16 cellular contexts compared by ENCODE assay signal in the genomic region with DNA sequence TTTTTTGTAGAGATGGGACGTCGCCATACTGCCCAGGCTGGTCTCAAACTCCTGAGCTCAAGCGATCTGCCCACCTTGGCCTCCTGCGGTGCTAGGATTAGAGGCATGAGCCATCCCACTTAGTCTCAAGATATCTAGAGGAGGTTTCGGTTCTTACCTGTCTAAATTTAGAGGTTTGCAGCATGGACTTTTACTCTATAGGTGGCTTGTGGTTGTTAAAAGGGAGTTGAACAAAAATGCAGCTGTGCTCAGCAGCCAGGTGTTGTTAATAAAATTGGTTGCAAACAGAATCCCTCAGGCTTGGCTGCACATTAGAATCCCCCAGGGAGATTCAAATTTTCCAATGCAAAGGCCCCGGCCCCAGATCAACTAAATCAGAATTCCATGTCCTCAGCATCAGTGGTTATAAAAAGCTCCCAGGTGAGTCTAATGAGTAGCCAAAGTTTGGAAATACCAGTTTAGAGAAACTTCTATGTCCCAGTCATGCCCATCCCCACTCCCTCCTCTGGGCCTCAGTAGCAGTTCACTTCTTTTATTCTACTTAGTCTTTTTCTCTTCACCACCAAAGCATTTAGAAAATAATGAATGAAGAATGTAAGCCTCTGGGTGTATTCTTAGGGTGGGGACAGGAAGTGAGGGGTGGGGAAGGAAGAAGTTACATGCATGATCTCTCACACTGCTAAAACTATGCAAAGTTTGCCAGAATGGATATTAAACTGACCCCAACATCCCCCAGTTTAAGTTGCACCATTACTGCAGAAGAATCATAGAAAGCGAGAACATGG.
A peak's percentile ranks its signal among the peaks of the same experiment; 100 is the strongest.
DNase-seq lines count a peak whose midpoint lies in the region; ATAC-seq and TF ChIP-seq lines count a peak whose summit lies in the region.
"Had no signal": no experiment of that assay in that cellular context is flagged by ENCODE, and none has a peak within 500 bp of the region (broad histone marks: within the 10 kb centered on the region; RNA-seq: fewer than 3 reads in every experiment).

No MANE protein-coding gene starts in this region.

- peaks cover 11 to 25% (median 19%) of the 10 kb centered on the region in 11 experiments for H3K9me3 ChIP-seq in BLaER1 treated with 17β-estradiol and CSF1 and Interleukin-3, amounts not matched to agents 10 nM and 100 nM (replicated peaks in 1 of 11)
- H3K9me3 ChIP-seq: Caco-2, MG63 had no signal

- no peaks in the 10 kb centered on the region for H3K27me3 Mint-ChIP-seq in IgD-negative memory B cell
- H3K27me3 Mint-ChIP-seq: activated CD4-positive, alpha-beta memory T cell treated with anti-CD3 and anti-CD28 coated beads, Interleukin-2, amount 10 ng/mL, durations not matched to agents 7 days and 5 days had no signal

- no peak for TF ChIP-seq CTCF in epithelial cell of esophagus (IDR thresholded peaks at IDR 0.05; ENCODE audit: insufficient read depth, low read depth, low read length, missing control alignments)

- H3K9me3 Mint-ChIP-seq in IgD-negative memory B cell = no peaks in the 10 kb centered on the region

- 0 out of 20 replicates have a peak overlapping the region, but pooled peaks of 1 of the 10 experiments have one; percentile 11 for H3K4me3 ChIP-seq in BLaER1 treated with 17β-estradiol and CSF1 and Interleukin-3, amounts not matched to agents 10 nM and 100 nM
- H3K4me3 ChIP-seq in epithelial cell of esophagus (ENCODE audit: low read length) = no peak overlapping the region
- H3K4me3 ChIP-seq: MG63 had no signal

- no peaks in the 10 kb centered on the region for H4K20me1 ChIP-seq in BLaER1 treated with 17β-estradiol and CSF1 and Interleukin-3, amounts not matched to agents 10 nM and 100 nM

- H3K4me3 Mint-ChIP-seq in IgD-negative memory B cell = peak overlapping the region; percentile 22 to 82 (median 46)
- H3K4me3 Mint-ChIP-seq: activated CD4-positive, alpha-beta memory T cell treated with anti-CD3 and anti-CD28 coated beads, Interleukin-2, amount 10 ng/mL, durations not matched to agents 7 days and 5 days had no signal

- H3K4me1 ChIP-seq in BLaER1 treated with 17β-estradiol and CSF1 and Interleukin-3, amounts not matched to agents 10 nM and 100 nM = peaks cover 20 to 36% (median 29%) of the 10 kb centered on the region in 10 experiments
- H3K4me1 ChIP-seq: Caco-2 had no signal

- H3K27ac Mint-ChIP-seq in IgD-negative memory B cell = peak overlapping the region; percentile 79 to 94 (median 93)
- H3K27ac Mint-ChIP-seq: activated CD4-positive, alpha-beta memory T cell treated with anti-CD3 and anti-CD28 coated beads, Interleukin-2, amount 10 ng/mL, durations not matched to agents 7 days and 5 days had no signal

- 0 out of 22 replicates have a peak, but pooled peaks cover 0 to 3% (median 0%) of the 10 kb centered on the region in 11 experiments for H3K36me3 ChIP-seq in BLaER1 treated with 17β-estradiol and CSF1 and Interleukin-3, amounts not matched to agents 10 nM and 100 nM
- H3K36me3 ChIP-seq: MG63 had no signal

- no peak overlapping the region for H3K27ac ChIP-seq in BLaER1 treated with 17β-estradiol and CSF1 and Interleukin-3, amounts not matched to agents 10 nM and 100 nM

- peak; percentile 39 for ATAC-seq in GM18858 (IDR thresholded peaks at IDR 0.05; ENCODE audit: unreplicated experiment)
- no peak for ATAC-seq in HG03025 (IDR thresholded peaks at IDR 0.05; ENCODE audit: low FRiP score, unreplicated experiment)
- ATAC-seq: HepG2 had no signal

- H3K4me1 Mint-ChIP-seq in IgD-negative memory B cell = peaks cover 26 to 38% (median 35%) of the 10 kb centered on the region in 3 donors

- no peaks in the 10 kb centered on the region for H3K27me3 ChIP-seq in BLaER1 treated with 17β-estradiol and CSF1 and Interleukin-3, amounts not matched to agents 10 nM and 100 nM
- H3K27me3 ChIP-seq: MG63 had no signal

- DNase-seq in epithelial cell of esophagus (ENCODE audit: low read depth) (peak; percentile 20), NCI-H187 (lab: John Stamatoyannopoulos, UW) (no peak), DMS79 (lab: John Stamatoyannopoulos, UW) (no peak), SK-N-DZ (ENCODE audit: low spot score) (no peak)
- DNase-seq: activated CD4-positive, alpha-beta memory T cell treated with anti-CD3 and anti-CD28 coated beads, Interleukin-2, amount 10 ng/mL, durations not matched to agents 7 days and 5 days; Caco-2; dermis blood vessel endothelial cell; MG63; NCI-H187 treated with DMSO at 0.1 percent for 48 hours; NCI-H524 treated with DMSO at 0.1 percent for 48 hours; stimulated activated CD4-positive, alpha-beta T cell treated with anti-CD3 and anti-CD28 coated beads, Interleukin-1b, Interleukin-23, amount 100 ng/mL, for 48 hours had no signal

- H3K36me3 Mint-ChIP-seq in IgD-negative memory B cell = no peaks in the 10 kb centered on the region

- peak overlapping the region; percentile 31 to 84 (median 62) for H3K4me2 ChIP-seq in BLaER1 treated with 17β-estradiol and CSF1 and Interleukin-3, amounts not matched to agents 10 nM and 100 nM

- no peak overlapping the region for H3K9ac ChIP-seq in BLaER1 treated with 17β-estradiol and CSF1 and Interleukin-3, amounts not matched to agents 10 nM and 100 nM
